31 cellular contexts compared by ENCODE assay signal in genomic region chr4:114284629-114285028, GRCh38.
"Had no signal": no experiment of that assay in that cellular context is flagged by ENCODE, and none has a peak within 500 bp of the region (broad histone marks: within the 10 kb centered on the region; RNA-seq: fewer than 3 reads in every experiment).

No MANE protein-coding gene starts in this region.

- H3K27ac Mint-ChIP-seq: activated CD4-positive, alpha-beta T cell treated with anti-CD3 and anti-CD28 coated beads, Interleukin-2, amount 10 ng/mL, durations not matched to agents 24 days and 14 days; activated CD8-positive, alpha-beta T cell treated with anti-CD3 and anti-CD28 coated beads for 36 hours; activated naive CD8-positive, alpha-beta T cell treated with anti-CD3 and anti-CD28 coated beads for 36 hours; activated T-cell treated with anti-CD3 and anti-CD28 coated beads, Interleukin-2, amount 50 U/mL, for 72 hours; activated T-helper 17 cell treated with anti-CD3 and anti-CD28 coated beads, Interleukin-2, amount 50 U/mL, for 72 hours; T-helper 1 cell treated with Interleukin-12 subunit alpha and Interleukin-12 subunit beta and Interleukin-4 antibody, amounts not matched to agents 30 μg/mL and 1 μg/mL, for 36 hours; T-helper 2 cell treated with Interferon-gamma antibody and Interleukin-4, amounts not matched to agents 5 μg/mL and 100 μg/mL, for 36 hours had no signal

- H3K4me1 Mint-ChIP-seq: activated CD4-positive, alpha-beta T cell treated with anti-CD3 and anti-CD28 coated beads, Interleukin-2, amount 10 ng/mL, durations not matched to agents 24 days and 14 days; activated naive CD8-positive, alpha-beta T cell treated with anti-CD3 and anti-CD28 coated beads for 36 hours; activated T-helper 17 cell treated with anti-CD3 and anti-CD28 coated beads, Interleukin-2, amount 50 U/mL, for 72 hours had no signal

- H3K9me3 Mint-ChIP-seq: activated CD4-positive, alpha-beta T cell treated with anti-CD3 and anti-CD28 coated beads, Interleukin-2, amount 10 ng/mL, durations not matched to agents 24 days and 14 days; activated CD8-positive, alpha-beta T cell treated with anti-CD3 and anti-CD28 coated beads for 36 hours; T-helper 1 cell treated with Interleukin-12 subunit alpha and Interleukin-12 subunit beta and Interleukin-4 antibody, amounts not matched to agents 30 μg/mL and 1 μg/mL, for 36 hours; T-helper 2 cell treated with Interferon-gamma antibody and Interleukin-4, amounts not matched to agents 5 μg/mL and 100 μg/mL, for 36 hours had no signal

- H3K27me3 Mint-ChIP-seq: activated CD4-positive, alpha-beta T cell treated with anti-CD3 and anti-CD28 coated beads, Interleukin-2, amount 10 ng/mL, durations not matched to agents 24 days and 14 days; activated CD8-positive, alpha-beta T cell treated with anti-CD3 and anti-CD28 coated beads for 36 hours had no signal

- DNase-seq: activated CD4-positive, alpha-beta T cell treated with anti-CD3 and anti-CD28 coated beads, Interleukin-2, amount 10 ng/mL, durations not matched to agents 24 days and 14 days; activated CD4-positive, alpha-beta T cell treated with anti-CD3 and anti-CD28 coated beads, Interleukin-2, amount 50 U/mL, for 4 hours; activated CD8-positive, alpha-beta T cell treated with anti-CD3 and anti-CD28 coated beads for 36 hours; activated effector memory CD4-positive, alpha-beta T cell treated with anti-CD3 and anti-CD28 coated beads, Interleukin-2, amount 50 U/mL, for 16 hours; activated naive CD4-positive, alpha-beta T cell; activated naive CD4-positive, alpha-beta T cell treated with anti-CD3 and anti-CD28 coated beads, Interleukin-2, amount 50 U/mL, for 16 hours; activated naive CD8-positive, alpha-beta T cell treated with anti-CD3 and anti-CD28 coated beads for 36 hours; activated T-cell treated with anti-CD3 and anti-CD28 coated beads, Interleukin-2, amount 50 U/mL, for 1 hour; activated T-cell treated with anti-CD3 and anti-CD28 coated beads, Interleukin-2, amount 50 U/mL, for 72 hours; amniotic stem cell; aorta; brain microvascular endothelial cell; central memory CD4-positive, alpha-beta T cell; MM.1S; MV-4-11; NCI-H1092; NCI-H1436 treated with DMSO at 0.1 percent for 48 hours; NCI-H1694 treated with DMSO at 0.1 percent for 48 hours; NCI-H2029; NCI-H345; NCI-H524 treated with DMSO at 0.1 percent for 48 hours; NCI-H748 treated with DMSO at 0.1 percent for 48 hours; NK-92 treated with Interleukin-12 subunit alpha and Interleukin-12 subunit beta, amount 100 ng/mL, for 24 hours; PC-3; Peyer's patch; RPMI8226; SHP77 treated with DMSO at 0.1 percent for 48 hours; SK-N-SH had no signal

- H3K4me3 Mint-ChIP-seq: activated CD4-positive, alpha-beta T cell treated with anti-CD3 and anti-CD28 coated beads, Interleukin-2, amount 10 ng/mL, durations not matched to agents 24 days and 14 days; activated CD8-positive, alpha-beta T cell treated with anti-CD3 and anti-CD28 coated beads for 36 hours; activated naive CD8-positive, alpha-beta T cell treated with anti-CD3 and anti-CD28 coated beads for 36 hours; activated T-cell treated with anti-CD3 and anti-CD28 coated beads, Interleukin-2, amount 50 U/mL, for 72 hours; activated T-helper 17 cell treated with anti-CD3 and anti-CD28 coated beads, Interleukin-2, amount 50 U/mL, for 72 hours; T-helper 1 cell treated with Interleukin-12 subunit alpha and Interleukin-12 subunit beta and Interleukin-4 antibody, amounts not matched to agents 30 μg/mL and 1 μg/mL, for 36 hours; T-helper 2 cell treated with Interferon-gamma antibody and Interleukin-4, amounts not matched to agents 5 μg/mL and 100 μg/mL, for 36 hours had no signal

- H3K36me3 Mint-ChIP-seq: activated naive CD8-positive, alpha-beta T cell treated with anti-CD3 and anti-CD28 coated beads for 36 hours had no signal

- ATAC-seq: activated CD8-positive, alpha-beta T cell treated with anti-CD3 and anti-CD28 coated beads for 36 hours; activated T-cell treated with anti-CD3 and anti-CD28 coated beads, Interleukin-2, amount 50 U/mL, for 72 hours; activated T-helper 17 cell treated with anti-CD3 and anti-CD28 coated beads, Interleukin-2, amount 50 U/mL, for 72 hours; PC-3 had no signal
